Comparison of ENCODE assay signal across 17 cellular contexts in the genomic region with DNA sequence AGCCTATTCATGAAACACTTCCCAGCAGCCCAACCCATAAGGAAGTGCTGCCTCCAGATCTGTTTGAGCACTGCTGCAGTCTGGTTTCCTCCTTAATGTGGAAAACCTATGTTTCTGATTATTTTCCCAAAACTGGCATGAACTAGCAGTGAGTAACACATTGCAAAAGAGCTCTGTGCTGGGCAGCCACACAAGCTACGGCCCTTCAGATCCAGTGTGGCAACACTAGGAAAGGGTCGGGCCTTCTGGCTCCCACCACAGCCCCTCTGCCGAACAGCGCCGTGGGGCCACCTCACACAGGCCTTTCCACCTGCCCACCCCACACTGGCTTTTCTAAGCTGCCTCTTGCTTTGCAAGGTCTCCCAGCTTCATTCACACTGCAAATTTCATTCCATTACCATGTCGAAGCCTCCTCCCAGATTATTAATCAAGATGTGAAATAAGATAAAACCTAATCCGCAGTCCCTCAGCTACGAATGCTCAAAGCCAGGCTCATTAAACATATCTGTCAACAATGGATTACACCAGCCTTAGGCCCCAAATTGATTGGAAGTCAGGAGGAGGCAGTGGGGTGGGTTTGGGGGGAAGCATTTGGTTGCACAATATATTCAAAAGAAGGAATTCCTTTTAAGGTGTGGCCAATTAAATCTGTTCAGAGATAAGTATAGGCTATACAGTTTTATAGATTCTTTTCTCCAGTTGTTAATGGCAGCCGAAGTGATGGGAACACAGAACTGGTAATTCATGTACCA.
DNase-seq lines count a peak whose midpoint lies in the region; ATAC-seq and TF ChIP-seq lines count a peak whose summit lies in the region.
"Had no signal": no experiment of that assay in that cellular context is flagged by ENCODE, and none has a peak within 500 bp of the region (broad histone marks: within the 10 kb centered on the region; RNA-seq: fewer than 3 reads in every experiment).

No MANE protein-coding gene starts in this region.

- H3K36me3 Mint-ChIP-seq in T-cell, result no peaks in the 10 kb centered on the region
- no peaks in the 10 kb centered on the region for H3K36me3 Mint-ChIP-seq in progenitor cell of endocrine pancreas (ENCODE audit: insufficient read depth)
- H3K36me3 Mint-ChIP-seq: activated naive CD8-positive, alpha-beta T cell treated with anti-CD3 and anti-CD28 coated beads, Interleukin-2, amount 10 ng/mL, durations not matched to agents 7 days and 5 days had no signal

- H3K27me3 Mint-ChIP-seq in T-cell (peaks cover 0 to 4% of the 10 kb centered on the region in 2 donors), progenitor cell of endocrine pancreas (peaks cover 10% of the 10 kb centered on the region)
- H3K27me3 Mint-ChIP-seq: activated CD4-positive, alpha-beta T cell treated with anti-CD3 and anti-CD28 coated beads, Interleukin-2, amount 10 ng/mL, durations not matched to agents 24 days and 14 days; activated naive CD8-positive, alpha-beta T cell treated with anti-CD3 and anti-CD28 coated beads, Interleukin-2, amount 10 ng/mL, durations not matched to agents 7 days and 5 days; activated T-cell treated with anti-CD3 and anti-CD28 coated beads, Interleukin-2, amount 50 U/mL, for 24 hours had no signal

- H3K27ac ChIP-seq in SK-N-MC, result peak overlapping the region; percentile 83
- H3K27ac ChIP-seq: BLaER1 had no signal

- H3K9me3 ChIP-seq in SK-N-MC (ENCODE audit: low read depth, low read length), result no peaks in the 10 kb centered on the region
- H3K9me3 ChIP-seq: BLaER1 had no signal

- no peaks in the 10 kb centered on the region for H3K36me3 ChIP-seq in SK-N-MC (ENCODE audit: insufficient read depth, low read length)
- H3K36me3 ChIP-seq: BLaER1 had no signal

- DNase-seq in EH (ENCODE audit: low read depth) (peak; percentile 6), SK-N-MC (ENCODE audit: low read depth, low spot score) (no peak), fibroblast of villous mesenchyme (ENCODE audit: low read depth) (peak; percentile 48), skeletal muscle cell (ENCODE audit: low read depth) (peak; percentile 52), T-cell (no peak), progenitor cell of endocrine pancreas (ENCODE audit: low spot score, unreplicated experiment) (no peak), dermis blood vessel endothelial cell (no peak), SHP77 (lab: John Stamatoyannopoulos, UW) (no peak)
- DNase-seq: activated CD4-positive, alpha-beta T cell treated with anti-CD3 and anti-CD28 coated beads, Interleukin-2, amount 10 ng/mL, durations not matched to agents 24 days and 14 days; activated naive CD8-positive, alpha-beta T cell treated with anti-CD3 and anti-CD28 coated beads, Interleukin-2, amount 10 ng/mL, durations not matched to agents 7 days and 5 days; activated T-cell treated with anti-CD3 and anti-CD28 coated beads, Interleukin-2, amount 50 U/mL, for 24 hours; DMS53; NCI-H2029; occipital lobe; RPMI8226; stimulated activated CD4-positive, alpha-beta T cell treated with anti-CD3 and anti-CD28 coated beads, Interleukin-12 subunit alpha, Interleukin-12 subunit beta, amount 100 ng/mL, for 4 hours had no signal

- peak overlapping the region; percentile 3; the same call in 1 of the 2 replicates for H3K4me3 ChIP-seq in SK-N-MC
- no peak overlapping the region for H3K4me3 ChIP-seq in fibroblast of villous mesenchyme (ENCODE audit: low read depth, low read length)
- no peak overlapping the region for H3K4me3 ChIP-seq in skeletal muscle cell (ENCODE audit: low read depth, low read length)
- H3K4me3 ChIP-seq: BLaER1 had no signal

- ATAC-seq in T-cell (replicated peaks in 1 of 4), result no peak

- H3K4me3 Mint-ChIP-seq in T-cell (no peak overlapping the region), progenitor cell of endocrine pancreas (ENCODE audit: low read depth) (no peak overlapping the region)
- H3K4me3 Mint-ChIP-seq: activated CD4-positive, alpha-beta T cell treated with anti-CD3 and anti-CD28 coated beads, Interleukin-2, amount 10 ng/mL, durations not matched to agents 24 days and 14 days; activated naive CD8-positive, alpha-beta T cell treated with anti-CD3 and anti-CD28 coated beads, Interleukin-2, amount 10 ng/mL, durations not matched to agents 7 days and 5 days; activated T-cell treated with anti-CD3 and anti-CD28 coated beads, Interleukin-2, amount 50 U/mL, for 24 hours had no signal

- CTCF ChIA-PET in T-cell (lab: Charles Lee), result no interaction called here

- H3K9me3 Mint-ChIP-seq in T-cell (peaks cover 0 to 3% (median 1%) of the 10 kb centered on the region in 3 donors), progenitor cell of endocrine pancreas (ENCODE audit: low read depth) (no peaks in the 10 kb centered on the region)
- H3K9me3 Mint-ChIP-seq: activated CD4-positive, alpha-beta T cell treated with anti-CD3 and anti-CD28 coated beads, Interleukin-2, amount 10 ng/mL, durations not matched to agents 24 days and 14 days; activated naive CD8-positive, alpha-beta T cell treated with anti-CD3 and anti-CD28 coated beads, Interleukin-2, amount 10 ng/mL, durations not matched to agents 7 days and 5 days; activated T-cell treated with anti-CD3 and anti-CD28 coated beads, Interleukin-2, amount 50 U/mL, for 24 hours had no signal

- no peak overlapping the region for H3K9ac ChIP-seq in SK-N-MC (ENCODE audit: insufficient read length)
- H3K9ac ChIP-seq: BLaER1 had no signal

- H3K27ac Mint-ChIP-seq in T-cell (no peak overlapping the region), progenitor cell of endocrine pancreas (no peak overlapping the region)
- H3K27ac Mint-ChIP-seq: activated CD4-positive, alpha-beta T cell treated with anti-CD3 and anti-CD28 coated beads, Interleukin-2, amount 10 ng/mL, durations not matched to agents 24 days and 14 days; activated naive CD8-positive, alpha-beta T cell treated with anti-CD3 and anti-CD28 coated beads, Interleukin-2, amount 10 ng/mL, durations not matched to agents 7 days and 5 days; activated T-cell treated with anti-CD3 and anti-CD28 coated beads, Interleukin-2, amount 50 U/mL, for 24 hours had no signal

- POLR2A ChIA-PET in T-cell (lab: Charles Lee), result no interaction called here

- H3K4me1 Mint-ChIP-seq in T-cell (no peaks in the 10 kb centered on the region), progenitor cell of endocrine pancreas (ENCODE audit: low read depth) (peaks cover 9% of the 10 kb centered on the region)

- no peak for TF ChIP-seq CTCF in fibroblast of villous mesenchyme (IDR thresholded peaks at IDR 0.05; ENCODE audit: insufficient read depth, low read depth, low read length)
- TF ChIP-seq CTCF in progenitor cell of endocrine pancreas (IDR thresholded peaks at IDR 0.05; ENCODE audit: unreplicated experiment), result no peak

Comparison
In these comparisons a context has a peak if more than half of its experiments do, and no peak if none do; other contexts are left out.
1. DNase-seq: peak in EH (single experiment), fibroblast of villous mesenchyme (single experiment) and skeletal muscle cell (single experiment); none in SK-N-MC (single experiment), T-cell (0 of 34), progenitor cell of endocrine pancreas (single experiment), dermis blood vessel endothelial cell (single experiment) and SHP77 (0 of 2).